Comparison of ENCODE assay signal across 21 cellular contexts in genomic region chr17:75496005-75496404, GRCh38. TPM values are rescaled to one million over a fixed set of nuclear protein-coding genes. Genes with fewer than 3 reads are reported as not detected.
A peak's percentile ranks its signal among the peaks of the same experiment; 100 is the strongest.
DNase-seq lines count a peak whose midpoint lies in the region; ATAC-seq, FAIRE-seq and TF ChIP-seq lines count a peak whose summit lies in the region.
"Had no signal": no experiment of that assay in that cellular context is flagged by ENCODE, and none has a peak within 500 bp of the region (broad histone marks: within the 10 kb centered on the region; RNA-seq: fewer than 3 reads in every experiment).

No MANE protein-coding gene starts in this region.

- in situ Hi-C loops in K562 (cut with MboI) = loop anchor here (5.0 kb wide), 1 partner anchor 69 kb away; no protein-coding TSS in a partner anchor

- peaks cover 0 to 60% (median 0%) of the 10 kb centered on the region in 11 experiments; a peak in 9 of 22 replicates for H4K20me1 ChIP-seq in BLaER1 treated with 17β-estradiol and CSF1 and Interleukin-3, amounts not matched to agents 10 nM and 100 nM
- H4K20me1 ChIP-seq in K562 (replicated peaks; ENCODE audit: control insufficient read depth, insufficient read depth, low read length) = no peaks in the 10 kb centered on the region

- DNase-seq in left ventricle myocardium superior = peak; percentile 28
- no peak for DNase-seq in left ventricle myocardium inferior
- no peak for DNase-seq in K562 (ENCODE audit: extremely low read depth in 1 of 4, low spot score in 3 of 4)
- no peak for DNase-seq in stimulated activated naive CD4-positive, alpha-beta T cell treated with Interleukin-2 at 50 U/mL for 16 hours (lab: John Stamatoyannopoulos, UW)
- no peak for DNase-seq in esophagus squamous epithelium (lab: John Stamatoyannopoulos, UW)
- DNase-seq: 8988T; C1 segment of cervical spinal cord; Caco-2; CD4-positive, CD25-positive, alpha-beta regulatory T cell; CD8-positive, alpha-beta memory T cell; DMS79; GDM1; HCEC 1CT had no signal

- H3K27me3 ChIP-seq in left ventricle myocardium inferior (ENCODE audit: low read depth) = no peaks in the 10 kb centered on the region
- no peaks in the 10 kb centered on the region for H3K27me3 ChIP-seq in BLaER1 treated with 17β-estradiol and CSF1 and Interleukin-3, amounts not matched to agents 10 nM and 100 nM
- H3K27me3 ChIP-seq in K562 (ENCODE audit: control insufficient read depth in 2 of 2, insufficient read depth in 2 of 2, low read length in 2 of 2) = no peaks in the 10 kb centered on the region
- no peaks in the 10 kb centered on the region for H3K27me3 ChIP-seq in esophagus squamous epithelium

- no peaks in the 10 kb centered on the region for H3K9me3 ChIP-seq in left ventricle myocardium inferior (replicated peaks)
- no peaks in the 10 kb centered on the region for H3K9me3 ChIP-seq in BLaER1 treated with 17β-estradiol and CSF1 and Interleukin-3, amounts not matched to agents 10 nM and 100 nM (replicated peaks in 1 of 11)
- H3K9me3 ChIP-seq in K562 (replicated peaks; ENCODE audit: control insufficient read depth, insufficient read depth, low read depth, low read length) = no peaks in the 10 kb centered on the region
- H3K9me3 ChIP-seq in esophagus squamous epithelium = no peaks in the 10 kb centered on the region
- H3K9me3 ChIP-seq: Caco-2 had no signal

- TF ChIP-seq RAD21 in K562 (CRISPR knock-in tag; conservative IDR thresholded peaks at IDR 0.05 in 1 of 2, IDR thresholded peaks at IDR 0.05 in 1 of 2) = no peak

- H3K27ac Mint-ChIP-seq in stimulated activated memory B cell treated with anti-CD40 and anti-IgM and Interleukin-4, amounts not matched to agents 10 μg/mL and 1 μg/mL and 100 μg/mL, for 72 hours = no peak overlapping the region
- H3K27ac Mint-ChIP-seq: GM23338 had no signal

- no peak for TF ChIP-seq CTCF in left ventricle myocardium inferior (IDR thresholded peaks at IDR 0.05; ENCODE audit: borderline replicate concordance)
- no peak for TF ChIP-seq CTCF in K562 (IDR thresholded peaks at IDR 0.05 in 2 of 3, conservative IDR thresholded peaks at IDR 0.05 in 1 of 3; ENCODE audit: insufficient read depth in 2 of 3, low read depth in 1 of 3, low read length in 3 of 3)
- no peak for TF ChIP-seq CTCF in esophagus squamous epithelium (IDR thresholded peaks at IDR 0.05)

- H3K36me3 Mint-ChIP-seq in stimulated activated memory B cell treated with anti-CD40 and anti-IgM and Interleukin-4, amounts not matched to agents 10 μg/mL and 1 μg/mL and 100 μg/mL, for 72 hours = peaks cover 50% of the 10 kb centered on the region

- intact Hi-C loops in left ventricle myocardium superior (cut with micrococcal nuclease) = no loop called here
- intact Hi-C loops in left ventricle myocardium inferior (cut with micrococcal nuclease) = no loop called here
- intact Hi-C loops in K562 (cut with micrococcal nuclease) = no loop called here
- intact Hi-C loops in esophagus squamous epithelium (cut with DNase I) = loop anchor here (10.0 kb wide), 1 partner anchor 61 kb away; no protein-coding TSS in a partner anchor

- H3K27me3 Mint-ChIP-seq in stimulated activated memory B cell treated with anti-CD40 and anti-IgM and Interleukin-4, amounts not matched to agents 10 μg/mL and 1 μg/mL and 100 μg/mL, for 72 hours = no peaks in the 10 kb centered on the region
- H3K27me3 Mint-ChIP-seq: CD4-positive, CD25-positive, alpha-beta regulatory T cell; CD8-positive, alpha-beta memory T cell; IgD-negative memory B cell had no signal

- TF ChIP-seq POLR2A in K562 (conservative IDR thresholded peaks at IDR 0.05) (no peak), esophagus squamous epithelium (IDR thresholded peaks at IDR 0.05) (no peak)

- no peaks in the 10 kb centered on the region for H3K79me2 ChIP-seq in K562 (ENCODE audit: control insufficient read depth, insufficient read depth, low read length)

- H3K9me3 Mint-ChIP-seq in stimulated activated memory B cell treated with anti-CD40 and anti-IgM and Interleukin-4, amounts not matched to agents 10 μg/mL and 1 μg/mL and 100 μg/mL, for 72 hours = no peaks in the 10 kb centered on the region
- H3K9me3 Mint-ChIP-seq: CD4-positive, CD25-positive, alpha-beta regulatory T cell; CD8-positive, alpha-beta memory T cell; GM23338; IgD-negative memory B cell had no signal

- FAIRE-seq in K562 (lab: Jason Lieb, UNC) = no peak
- FAIRE-seq: D721Med, GM12892, GM18507, H54 had no signal

- H3K4me3 ChIP-seq in left ventricle myocardium inferior (no peak overlapping the region), K562 (no peak overlapping the region), esophagus squamous epithelium (no peak overlapping the region)
- no peak overlapping the region for H3K4me3 ChIP-seq in BLaER1 treated with 17β-estradiol and CSF1 and Interleukin-3, amounts not matched to agents 10 nM and 100 nM
- H3K4me3 ChIP-seq: GM23338 had no signal

- H3K4me1 ChIP-seq in left ventricle myocardium inferior (peaks cover 40% of the 10 kb centered on the region), K562 (replicated peaks in 1 of 2; ENCODE audit: control insufficient read depth in 2 of 2, insufficient read depth in 2 of 2, low read length in 2 of 2) (peaks cover 0 to 40% of the 10 kb centered on the region in 2 experiments; a peak in 2 of 5 replicates), esophagus squamous epithelium (peaks cover 0 to 28% (median 0%) of the 10 kb centered on the region in 3 donors)
- H3K4me1 ChIP-seq in BLaER1 treated with 17β-estradiol and CSF1 and Interleukin-3, amounts not matched to agents 10 nM and 100 nM = peaks cover 61 to 100% (median 97%) of the 10 kb centered on the region in 10 experiments
- H3K4me1 ChIP-seq: Caco-2 had no signal

- no peaks in the 10 kb centered on the region for H3K4me1 Mint-ChIP-seq in stimulated activated memory B cell treated with anti-CD40 and anti-IgM and Interleukin-4, amounts not matched to agents 10 μg/mL and 1 μg/mL and 100 μg/mL, for 72 hours
- H3K4me1 Mint-ChIP-seq: CD8-positive, alpha-beta memory T cell; GM23338; IgD-negative memory B cell had no signal

- BruUV-seq in K562 (replicated peaks; lab: Mats Ljungman, UMichigan) = no TSS peak

- H3K36me3 ChIP-seq in left ventricle myocardium inferior (peaks cover 96% of the 10 kb centered on the region), K562 (ENCODE audit: control insufficient read depth, insufficient read depth, low read length) (peaks cover 61% of the 10 kb centered on the region; the same call in 2 of the 3 replicates), esophagus squamous epithelium (peaks cover 20 to 100% (median 40%) of the 10 kb centered on the region in 3 donors)
- H3K36me3 ChIP-seq in BLaER1 treated with 17β-estradiol and CSF1 and Interleukin-3, amounts not matched to agents 10 nM and 100 nM = peaks cover 60 to 97% (median 84%) of the 10 kb centered on the region in 11 experiments

- peak overlapping the region in 9 of 11 experiments; percentile 80 to 99 (median 94); a peak in 16 of 22 replicates for H3K4me2 ChIP-seq in BLaER1 treated with 17β-estradiol and CSF1 and Interleukin-3, amounts not matched to agents 10 nM and 100 nM
- no peak overlapping the region for H3K4me2 ChIP-seq in K562 (ENCODE audit: insufficient read depth, low read length)
- H3K4me2 ChIP-seq: GM23338 had no signal

- 80% methylated on average over 8 of the region's 11 CpGs for WGBS in K562 (ENCODE audit: insufficient coverage, low coverage, missing lambda C conversion rate)
- WGBS in esophagus squamous epithelium, 2 donors = 90 to 94% methylated on average over 5 to 6 of the region's 11 CpGs

- no peak overlapping the region for H3K27ac ChIP-seq in left ventricle myocardium inferior (replicated peaks)
- H3K27ac ChIP-seq in BLaER1 treated with 17β-estradiol and CSF1 and Interleukin-3, amounts not matched to agents 10 nM and 100 nM = peak overlapping the region in 6 of 11 experiments; percentile 24 to 84 (median 79); a peak in 10 of 22 replicates
- no peak overlapping the region for H3K27ac ChIP-seq in K562 (ENCODE audit: extremely low read depth, low read depth, low read length)
- H3K27ac ChIP-seq in esophagus squamous epithelium = no peak overlapping the region

- H3K4me3 Mint-ChIP-seq in stimulated activated memory B cell treated with anti-CD40 and anti-IgM and Interleukin-4, amounts not matched to agents 10 μg/mL and 1 μg/mL and 100 μg/mL, for 72 hours = no peak overlapping the region
- H3K4me3 Mint-ChIP-seq: CD8-positive, alpha-beta memory T cell; GM23338; IgD-negative memory B cell had no signal

- no peak for TF ChIP-seq EP300 in K562 (IDR thresholded peaks at IDR 0.05; ENCODE audit: low read length)

- POLR2A ChIA-PET in K562 (lab: Yijun Ruan, JAX) = interaction anchor here (0.6 to 1.0 kb wide), 3 partner anchors 77 to 219 kb away, joined by 3 to 4 read pairs (median 3); no protein-coding TSS in a partner anchor

- ATAC-seq in left ventricle myocardium superior (no peak), K562 (no peak)
- peak; percentile 35 for ATAC-seq in stimulated activated memory B cell treated with anti-CD40 and anti-IgM and Interleukin-4, amounts not matched to agents 10 μg/mL and 1 μg/mL and 100 μg/mL, for 72 hours
- ATAC-seq: GM23338 had no signal

- CTCF ChIA-PET in K562 (lab: Yijun Ruan, JAX; ENCODE audit: low intra/inter-chr PET ratio) = no interaction called here

- H3K9me1 ChIP-seq in K562 (ENCODE audit: control insufficient read depth, insufficient read depth, low read length) = peaks cover 3% of the 10 kb centered on the region

- no peak overlapping the region for H2AFZ ChIP-seq in K562 (ENCODE audit: low read depth, low read length)
- H2AFZ ChIP-seq: GM23338 had no signal

- peak overlapping the region in 5 of 11 experiments; percentile 28 to 79 (median 57); a peak in 7 of 22 replicates for H3K9ac ChIP-seq in BLaER1 treated with 17β-estradiol and CSF1 and Interleukin-3, amounts not matched to agents 10 nM and 100 nM
- no peak overlapping the region for H3K9ac ChIP-seq in K562 (ENCODE audit: insufficient read depth in 1 of 2, low read depth in 2 of 2, low read length in 2 of 2)

RNA-seq across cellular contexts. Expression of gene CASKIN2, which starts 19.3 kb away (rescaled TPM):
- total RNA-seq in left ventricle myocardium superior (36.6 TPM), left ventricle myocardium inferior (34.3 TPM), K562 (2014; rRNA removed) (2.3 and 3.5 TPM in 2 replicates), K562 (2014; rRNA removed; fragmentation: Illumina TruSeq; extraction: Trizol) (1.1 and 1.3 TPM in 2 replicates), K562 (2015; rRNA removed; fragmentation: Illumina TruSeq; extraction: Trizol) (2.1 and 2.3 TPM in 2 replicates), K562 (2021) (12.2 and 14.5 TPM in 2 replicates), esophagus squamous epithelium (10 to 100 TPM in 3 of 4 donors, 1 to 10 TPM in 1; 9.5 to 12.2 (median 10.4) TPM)
- 7.8 and 33.3 TPM in 2 replicates for total RNA-seq in K562 (2011; cell fraction: chromatin; rRNA removed; ENCODE audit: low replicate concordance)
- 14.5 and 19.7 TPM in 2 replicates for total RNA-seq in K562 (2011; cell fraction: nucleolus; rRNA removed)
- 6.2 and 10.0 TPM in 2 replicates for total RNA-seq in K562 (2011; cell fraction: nucleoplasm; rRNA removed)
- polyA plus RNA-seq in K562 (2011; rRNA removed) (1.9 and 2.2 TPM in 2 replicates), K562 (2014; fragmentation: Illumina TruSeq; extraction: Trizol) (2.5 and 5.7 TPM in 2 replicates), K562 (2014; fragmentation: Nextera tagmentation; extraction: Ambion mirVana) (under 1 TPM; 0.01 to 0.04 TPM), K562 (2014; rRNA removed) (3.0 and 5.1 TPM in 2 replicates)
- polyA plus RNA-seq in K562 (2011; cell fraction: cytosol; rRNA removed) = 1.2 and 1.5 TPM in 2 replicates
- polyA plus RNA-seq in K562 (2011; cell fraction: nucleus; rRNA removed) = 6.5 and 13.9 TPM in 2 replicates
- polyA plus RNA-seq in K562 (2012) = 4.8 and 5.2 TPM in 2 replicates
- polyA minus RNA-seq in K562 (2011; rRNA and poly(A)+ RNA removed) = 1.8 and 1.9 TPM in 2 replicates
- 3.8 and 8.4 TPM in 2 replicates for polyA minus RNA-seq in K562 (2011; cell fraction: cytosol; rRNA and poly(A)+ RNA removed)
- polyA minus RNA-seq in K562 (2011; cell fraction: nucleus; rRNA and poly(A)+ RNA removed) = 8.6 and 9.6 TPM in 2 replicates
- polyA plus RNA-seq: IgD-negative memory B cell had no signal

RNA-seq across cellular contexts. Expression of gene TSEN54, which starts 20.3 kb away (rescaled TPM):
- total RNA-seq in left ventricle myocardium superior (8.3 TPM), left ventricle myocardium inferior (6.8 TPM), K562 (2014; rRNA removed) (53.0 and 81.0 TPM in 2 replicates), K562 (2014; rRNA removed; fragmentation: Illumina TruSeq; extraction: Trizol) (34.6 and 48.9 TPM in 2 replicates), K562 (2015; rRNA removed; fragmentation: Illumina TruSeq; extraction: Trizol) (35.6 and 37.2 TPM in 2 replicates), K562 (2021) (58.0 and 64.3 TPM in 2 replicates), esophagus squamous epithelium (10 to 100 TPM; 18.3 to 33.2 (median 23.1) TPM)
- 43.1 and 96.1 TPM in 2 replicates for total RNA-seq in K562 (2011; cell fraction: chromatin; rRNA removed; ENCODE audit: low replicate concordance)
- 63.2 and 67.5 TPM in 2 replicates for total RNA-seq in K562 (2011; cell fraction: nucleolus; rRNA removed)
- total RNA-seq in K562 (2011; cell fraction: nucleoplasm; rRNA removed) = 52.4 and 53.0 TPM in 2 replicates
- polyA plus RNA-seq in K562 (2011; rRNA removed) (57.6 and 62.0 TPM in 2 replicates), K562 (2014; fragmentation: Illumina TruSeq; extraction: Trizol) (40.0 and 41.6 TPM in 2 replicates), K562 (2014; fragmentation: Nextera tagmentation; extraction: Ambion mirVana) (10 to 100 TPM in 1 of 2 experiments, 1 to 10 TPM in 1; 5.9 to 13.6 TPM), K562 (2014; rRNA removed) (55.6 and 62.6 TPM in 2 replicates)
- polyA plus RNA-seq in K562 (2011; cell fraction: cytosol; rRNA removed) = 56.9 and 82.8 TPM in 2 replicates
- 77.8 and 89.5 TPM in 2 replicates for polyA plus RNA-seq in K562 (2011; cell fraction: nucleus; rRNA removed)
- polyA plus RNA-seq in K562 (2012) = 38.5 and 39.9 TPM in 2 replicates
- 23.1 and 38.9 TPM in 2 replicates for polyA minus RNA-seq in K562 (2011; rRNA and poly(A)+ RNA removed)
- 16.1 and 23.9 TPM in 2 replicates for polyA minus RNA-seq in K562 (2011; cell fraction: cytosol; rRNA and poly(A)+ RNA removed)
- 14.4 and 17.5 TPM in 2 replicates for polyA minus RNA-seq in K562 (2011; cell fraction: nucleus; rRNA and poly(A)+ RNA removed)

RNA-seq across cellular contexts. Expression of gene LLGL2, which starts 29.5 kb away (rescaled TPM):
- 5.1 TPM for total RNA-seq in left ventricle myocardium superior
- total RNA-seq in left ventricle myocardium inferior = 2.0 TPM
- 25.4 and 96.6 TPM in 2 replicates for total RNA-seq in K562 (2011; cell fraction: chromatin; rRNA removed; ENCODE audit: low replicate concordance)
- 63.3 and 66.7 TPM in 2 replicates for total RNA-seq in K562 (2011; cell fraction: nucleolus; rRNA removed)
- total RNA-seq in K562 (2011; cell fraction: nucleoplasm; rRNA removed) = 38.1 and 42.6 TPM in 2 replicates
- total RNA-seq in K562 (2014; rRNA removed) = 17.9 and 19.5 TPM in 2 replicates
- total RNA-seq in K562 (2014; rRNA removed; fragmentation: Illumina TruSeq; extraction: Trizol) = 1.8 and 3.0 TPM in 2 replicates
- 10.2 and 11.8 TPM in 2 replicates for total RNA-seq in K562 (2015; rRNA removed; fragmentation: Illumina TruSeq; extraction: Trizol)
- 24.4 and 25.2 TPM in 2 replicates for total RNA-seq in K562 (2021)
- 12.5 and 16.0 TPM in 2 replicates for polyA plus RNA-seq in K562 (2011; rRNA removed)
- 14.3 and 34.7 TPM in 2 replicates for polyA plus RNA-seq in K562 (2011; cell fraction: cytosol; rRNA removed)
- polyA plus RNA-seq in K562 (2011; cell fraction: nucleus; rRNA removed) = 44.8 and 82.4 TPM in 2 replicates
- polyA plus RNA-seq in K562 (2012) = 14.8 and 26.6 TPM in 2 replicates
- 3.7 and 14.7 TPM in 2 replicates for polyA plus RNA-seq in K562 (2014; fragmentation: Illumina TruSeq; extraction: Trizol)
- 1 to 10 TPM in 1 of 2 experiments, under 1 TPM in 1; 0.32 to 1.3 TPM for polyA plus RNA-seq in K562 (2014; fragmentation: Nextera tagmentation; extraction: Ambion mirVana)
- polyA plus RNA-seq in K562 (2014; rRNA removed) = 17.7 and 23.7 TPM in 2 replicates
- 4.3 and 6.7 TPM in 2 replicates for polyA minus RNA-seq in K562 (2011; rRNA and poly(A)+ RNA removed)
- polyA minus RNA-seq in K562 (2011; cell fraction: cytosol; rRNA and poly(A)+ RNA removed) = 10.6 and 11.3 TPM in 2 replicates
- polyA minus RNA-seq in K562 (2011; cell fraction: nucleus; rRNA and poly(A)+ RNA removed) = 21.3 and 23.8 TPM in 2 replicates
- total RNA-seq in esophagus squamous epithelium = 100 to 1,000 TPM in 1 of 4 donors, 10 to 100 TPM in 3; 40.0 to 101 (median 67.3) TPM

RNA-seq across cellular contexts. Expression of gene TMEM94, which starts 39.6 kb away (rescaled TPM):
- 56.8 TPM for total RNA-seq in left ventricle myocardium superior
- total RNA-seq in left ventricle myocardium inferior = 38.8 TPM
- total RNA-seq in K562 (2011; cell fraction: chromatin; rRNA removed; ENCODE audit: low replicate concordance) = 116 and 363 TPM in 2 replicates
- total RNA-seq in K562 (2011; cell fraction: nucleolus; rRNA removed) = 190 and 220 TPM in 2 replicates
- 137 and 149 TPM in 2 replicates for total RNA-seq in K562 (2011; cell fraction: nucleoplasm; rRNA removed)
- 13.5 and 20.4 TPM in 2 replicates for total RNA-seq in K562 (2014; rRNA removed)
- total RNA-seq in K562 (2014; rRNA removed; fragmentation: Illumina TruSeq; extraction: Trizol) = 6.5 and 10.0 TPM in 2 replicates
- 14.4 and 17.2 TPM in 2 replicates for total RNA-seq in K562 (2015; rRNA removed; fragmentation: Illumina TruSeq; extraction: Trizol)
- 32.8 and 42.1 TPM in 2 replicates for total RNA-seq in K562 (2021)
- polyA plus RNA-seq in K562 (2011; rRNA removed) = 15.7 and 53.7 TPM in 2 replicates
- 33.2 and 34.4 TPM in 2 replicates for polyA plus RNA-seq in K562 (2011; cell fraction: cytosol; rRNA removed)
- polyA plus RNA-seq in K562 (2011; cell fraction: nucleus; rRNA removed) = 322 and 398 TPM in 2 replicates
- 42.5 and 69.5 TPM in 2 replicates for polyA plus RNA-seq in K562 (2012)
- polyA plus RNA-seq in K562 (2014; fragmentation: Illumina TruSeq; extraction: Trizol) = 48.1 and 55.6 TPM in 2 replicates
- polyA plus RNA-seq in K562 (2014; fragmentation: Nextera tagmentation; extraction: Ambion mirVana) = 1 to 10 TPM in 1 of 2 experiments, under 1 TPM in 1; 0.35 to 1.6 TPM
- 26.1 and 31.4 TPM in 2 replicates for polyA plus RNA-seq in K562 (2014; rRNA removed)
- polyA minus RNA-seq in K562 (2011; rRNA and poly(A)+ RNA removed) = 11.4 and 20.1 TPM in 2 replicates
- 28.0 and 36.5 TPM in 2 replicates for polyA minus RNA-seq in K562 (2011; cell fraction: cytosol; rRNA and poly(A)+ RNA removed)
- 74.6 and 97.4 TPM in 2 replicates for polyA minus RNA-seq in K562 (2011; cell fraction: nucleus; rRNA and poly(A)+ RNA removed)
- total RNA-seq in esophagus squamous epithelium = 10 to 100 TPM; 19.3 to 56.5 (median 28.3) TPM

Comparison
In these comparisons a context has a peak if more than half of its experiments do, and no peak if none do; other contexts are left out.
1. H3K27ac ChIP-seq: peak in BLaER1 treated with 17β-estradiol and CSF1 and Interleukin-3, amounts not matched to agents 10 nM and 100 nM (6 of 11); none in left ventricle myocardium inferior (single experiment), K562 (single experiment) and esophagus squamous epithelium (0 of 4).